Comparison of ENCODE assay signal across 1 cellular context in the genomic region with DNA sequence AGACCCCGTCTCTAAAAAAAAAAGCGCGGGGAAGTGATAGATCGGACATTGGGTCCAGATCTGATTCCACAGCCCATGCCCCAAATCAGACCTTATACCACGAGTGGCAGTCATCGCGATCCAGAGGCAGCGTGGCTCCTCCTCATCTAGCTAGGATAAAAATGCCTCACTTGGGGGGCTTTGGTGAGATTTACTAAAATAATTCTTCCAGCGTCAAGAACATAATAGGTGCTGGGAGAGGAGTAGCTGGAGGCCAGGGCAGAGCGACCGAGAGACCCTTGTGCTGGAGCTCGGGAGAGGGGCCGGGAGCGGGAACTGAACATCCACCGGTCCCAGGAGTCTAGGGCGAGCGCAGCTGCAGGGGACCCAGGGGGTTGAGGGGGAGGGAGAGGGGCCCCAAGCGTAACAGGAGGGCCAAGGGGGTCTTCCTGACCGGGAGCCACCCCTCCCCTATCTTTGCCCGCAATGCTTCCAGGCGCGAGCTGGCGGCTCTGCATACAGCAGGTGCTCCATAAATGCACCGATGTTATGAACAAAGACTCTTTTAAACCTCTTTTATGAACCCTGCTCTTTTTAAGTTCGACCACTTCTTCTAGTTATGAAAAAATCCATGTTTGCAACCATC.
TF ChIP-seq lines count a peak whose summit lies in the region.

No MANE protein-coding gene starts in this region.

TF ChIP-seq in WTC11, 78 proteins besides CTCF, POLR2A, EP300 and RAD21 (continued from another document):
- TF ChIP-seq, protein P1, sequence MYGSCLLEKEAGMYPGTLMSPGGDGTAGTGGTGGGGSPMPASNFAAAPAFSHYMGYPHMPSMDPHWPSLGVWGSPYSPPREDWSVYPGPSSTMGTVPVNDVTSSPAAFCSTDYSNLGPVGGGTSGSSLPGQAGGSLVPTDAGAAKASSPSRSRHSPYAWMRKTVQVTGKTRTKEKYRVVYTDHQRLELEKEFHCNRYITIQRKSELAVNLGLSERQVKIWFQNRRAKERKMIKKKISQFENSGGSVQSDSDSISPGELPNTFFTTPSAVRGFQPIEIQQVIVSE (CRISPR knock-in tag; IDR thresholded peaks at IDR 0.05; ENCODE audit: borderline replicate concordance), result no peak
- TF ChIP-seq, protein P2, sequence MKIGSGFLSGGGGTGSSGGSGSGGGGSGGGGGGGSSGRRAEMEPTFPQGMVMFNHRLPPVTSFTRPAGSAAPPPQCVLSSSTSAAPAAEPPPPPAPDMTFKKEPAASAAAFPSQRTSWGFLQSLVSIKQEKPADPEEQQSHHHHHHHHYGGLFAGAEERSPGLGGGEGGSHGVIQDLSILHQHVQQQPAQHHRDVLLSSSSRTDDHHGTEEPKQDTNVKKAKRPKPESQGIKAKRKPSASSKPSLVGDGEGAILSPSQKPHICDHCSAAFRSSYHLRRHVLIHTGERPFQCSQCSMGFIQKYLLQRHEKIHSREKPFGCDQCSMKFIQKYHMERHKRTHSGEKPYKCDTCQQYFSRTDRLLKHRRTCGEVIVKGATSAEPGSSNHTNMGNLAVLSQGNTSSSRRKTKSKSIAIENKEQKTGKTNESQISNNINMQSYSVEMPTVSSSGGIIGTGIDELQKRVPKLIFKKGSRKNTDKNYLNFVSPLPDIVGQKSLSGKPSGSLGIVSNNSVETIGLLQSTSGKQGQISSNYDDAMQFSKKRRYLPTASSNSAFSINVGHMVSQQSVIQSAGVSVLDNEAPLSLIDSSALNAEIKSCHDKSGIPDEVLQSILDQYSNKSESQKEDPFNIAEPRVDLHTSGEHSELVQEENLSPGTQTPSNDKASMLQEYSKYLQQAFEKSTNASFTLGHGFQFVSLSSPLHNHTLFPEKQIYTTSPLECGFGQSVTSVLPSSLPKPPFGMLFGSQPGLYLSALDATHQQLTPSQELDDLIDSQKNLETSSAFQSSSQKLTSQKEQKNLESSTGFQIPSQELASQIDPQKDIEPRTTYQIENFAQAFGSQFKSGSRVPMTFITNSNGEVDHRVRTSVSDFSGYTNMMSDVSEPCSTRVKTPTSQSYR (CRISPR knock-in tag; IDR thresholded peaks at IDR 0.05), result no peak
- TF ChIP-seq NFYB (CRISPR knock-in tag; conservative IDR thresholded peaks at IDR 0.05; ENCODE audit: low read depth) (no peak), NR2C2 (CRISPR knock-in tag; IDR thresholded peaks at IDR 0.05) (no peak), EMX1 (CRISPR knock-in tag; IDR thresholded peaks at IDR 0.05) (no peak)
- TF ChIP-seq, protein P3, sequence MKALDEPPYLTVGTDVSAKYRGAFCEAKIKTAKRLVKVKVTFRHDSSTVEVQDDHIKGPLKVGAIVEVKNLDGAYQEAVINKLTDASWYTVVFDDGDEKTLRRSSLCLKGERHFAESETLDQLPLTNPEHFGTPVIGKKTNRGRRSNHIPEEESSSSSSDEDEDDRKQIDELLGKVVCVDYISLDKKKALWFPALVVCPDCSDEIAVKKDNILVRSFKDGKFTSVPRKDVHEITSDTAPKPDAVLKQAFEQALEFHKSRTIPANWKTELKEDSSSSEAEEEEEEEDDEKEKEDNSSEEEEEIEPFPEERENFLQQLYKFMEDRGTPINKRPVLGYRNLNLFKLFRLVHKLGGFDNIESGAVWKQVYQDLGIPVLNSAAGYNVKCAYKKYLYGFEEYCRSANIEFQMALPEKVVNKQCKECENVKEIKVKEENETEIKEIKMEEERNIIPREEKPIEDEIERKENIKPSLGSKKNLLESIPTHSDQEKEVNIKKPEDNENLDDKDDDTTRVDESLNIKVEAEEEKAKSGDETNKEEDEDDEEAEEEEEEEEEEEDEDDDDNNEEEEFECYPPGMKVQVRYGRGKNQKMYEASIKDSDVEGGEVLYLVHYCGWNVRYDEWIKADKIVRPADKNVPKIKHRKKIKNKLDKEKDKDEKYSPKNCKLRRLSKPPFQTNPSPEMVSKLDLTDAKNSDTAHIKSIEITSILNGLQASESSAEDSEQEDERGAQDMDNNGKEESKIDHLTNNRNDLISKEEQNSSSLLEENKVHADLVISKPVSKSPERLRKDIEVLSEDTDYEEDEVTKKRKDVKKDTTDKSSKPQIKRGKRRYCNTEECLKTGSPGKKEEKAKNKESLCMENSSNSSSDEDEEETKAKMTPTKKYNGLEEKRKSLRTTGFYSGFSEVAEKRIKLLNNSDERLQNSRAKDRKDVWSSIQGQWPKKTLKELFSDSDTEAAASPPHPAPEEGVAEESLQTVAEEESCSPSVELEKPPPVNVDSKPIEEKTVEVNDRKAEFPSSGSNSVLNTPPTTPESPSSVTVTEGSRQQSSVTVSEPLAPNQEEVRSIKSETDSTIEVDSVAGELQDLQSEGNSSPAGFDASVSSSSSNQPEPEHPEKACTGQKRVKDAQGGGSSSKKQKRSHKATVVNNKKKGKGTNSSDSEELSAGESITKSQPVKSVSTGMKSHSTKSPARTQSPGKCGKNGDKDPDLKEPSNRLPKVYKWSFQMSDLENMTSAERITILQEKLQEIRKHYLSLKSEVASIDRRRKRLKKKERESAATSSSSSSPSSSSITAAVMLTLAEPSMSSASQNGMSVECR (CRISPR knock-in tag; IDR thresholded peaks at IDR 0.05; ENCODE audit: borderline replicate concordance), result no peak
- TF ChIP-seq, protein P4, sequence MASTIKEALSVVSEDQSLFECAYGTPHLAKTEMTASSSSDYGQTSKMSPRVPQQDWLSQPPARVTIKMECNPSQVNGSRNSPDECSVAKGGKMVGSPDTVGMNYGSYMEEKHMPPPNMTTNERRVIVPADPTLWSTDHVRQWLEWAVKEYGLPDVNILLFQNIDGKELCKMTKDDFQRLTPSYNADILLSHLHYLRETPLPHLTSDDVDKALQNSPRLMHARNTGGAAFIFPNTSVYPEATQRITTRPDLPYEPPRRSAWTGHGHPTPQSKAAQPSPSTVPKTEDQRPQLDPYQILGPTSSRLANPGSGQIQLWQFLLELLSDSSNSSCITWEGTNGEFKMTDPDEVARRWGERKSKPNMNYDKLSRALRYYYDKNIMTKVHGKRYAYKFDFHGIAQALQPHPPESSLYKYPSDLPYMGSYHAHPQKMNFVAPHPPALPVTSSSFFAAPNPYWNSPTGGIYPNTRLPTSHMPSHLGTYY (CRISPR knock-in tag; IDR thresholded peaks at IDR 0.05), result no peak
